ENCODE assay signal across 18 cellular contexts in genomic region chr4:18155062-18156041, GRCh38.
"Had no signal": no experiment of that assay in that cellular context is flagged by ENCODE, and none has a peak within 500 bp of the region (broad histone marks: within the 10 kb centered on the region; RNA-seq: fewer than 3 reads in every experiment).

No MANE protein-coding gene starts in this region.

- H3K27ac ChIP-seq: cardiac muscle cell, dorsolateral prefrontal cortex had no signal

- FAIRE-seq: keratinocyte had no signal

- H3K9me3 Mint-ChIP-seq: activated CD4-positive, alpha-beta memory T cell treated with anti-CD3 and anti-CD28 coated beads, Interleukin-2, amount 10 ng/mL, durations not matched to agents 7 days and 5 days; activated T-cell treated with anti-CD3 and anti-CD28 coated beads, Interleukin-2, amount 50 U/mL, for 24 hours; type B pancreatic cell had no signal

- ATAC-seq: left ventricle myocardium superior; right cardiac atrium; stimulated activated naive CD8-positive, alpha-beta T cell treated with anti-CD3 and anti-CD28 coated beads, Interleukin-15, Interleukin-2, amounts not matched to agents 100 U/mL and 50 U/mL, for 24 hours; WTC11 had no signal

- H3K27ac Mint-ChIP-seq: activated CD4-positive, alpha-beta memory T cell treated with anti-CD3 and anti-CD28 coated beads, Interleukin-2, amount 10 ng/mL, durations not matched to agents 7 days and 5 days; activated T-cell treated with anti-CD3 and anti-CD28 coated beads, Interleukin-2, amount 50 U/mL, for 24 hours; endodermal cell; nephron progenitor cell; type B pancreatic cell; WTC11 had no signal

- H3K4me3 Mint-ChIP-seq: activated CD4-positive, alpha-beta memory T cell treated with anti-CD3 and anti-CD28 coated beads, Interleukin-2, amount 10 ng/mL, durations not matched to agents 7 days and 5 days; activated T-cell treated with anti-CD3 and anti-CD28 coated beads, Interleukin-2, amount 50 U/mL, for 24 hours; endodermal cell; nephron progenitor cell; type B pancreatic cell; WTC11 had no signal

- H3K36me3 ChIP-seq: cardiac muscle cell had no signal

- H3K27me3 Mint-ChIP-seq: activated CD4-positive, alpha-beta memory T cell treated with anti-CD3 and anti-CD28 coated beads, Interleukin-2, amount 10 ng/mL, durations not matched to agents 7 days and 5 days had no signal

- H3K4me3 ChIP-seq: cardiac muscle cell, dorsolateral prefrontal cortex had no signal

- H3K4me1 Mint-ChIP-seq: activated CD4-positive, alpha-beta memory T cell treated with anti-CD3 and anti-CD28 coated beads, Interleukin-2, amount 10 ng/mL, durations not matched to agents 7 days and 5 days; endodermal cell; nephron progenitor cell; WTC11 had no signal

- DNase-seq: activated CD4-positive, alpha-beta memory T cell treated with anti-CD3 and anti-CD28 coated beads, Interleukin-2, amount 10 ng/mL, durations not matched to agents 7 days and 5 days; activated CD4-positive, alpha-beta T cell treated with anti-CD3 and anti-CD28 coated beads for 4 hours; activated effector memory CD4-positive, alpha-beta T cell treated with Interleukin-2 at 50 U/mL for 16 hours; activated naive CD4-positive, alpha-beta T cell treated with anti-CD3 and anti-CD28 coated beads, Interleukin-2, amount 50 U/mL, for 16 hours; activated T-cell treated with anti-CD3 and anti-CD28 coated beads, Interleukin-2, amount 50 U/mL, for 24 hours; dorsolateral prefrontal cortex; endodermal cell; erythroblast; left ventricle myocardium superior; nephron progenitor cell; occipital lobe; right cardiac atrium; stimulated activated naive CD8-positive, alpha-beta T cell treated with anti-CD3 and anti-CD28 coated beads, Interleukin-15, Interleukin-2, amounts not matched to agents 100 U/mL and 50 U/mL, for 24 hours; T-helper 2 cell had no signal

- H3K27me3 ChIP-seq: cardiac muscle cell, dorsolateral prefrontal cortex had no signal
